1 cellular context compared by ENCODE assay signal in genomic region chr14:54509546-54510501, GRCh38.
A peak's percentile ranks its signal among the peaks of the same experiment; 100 is the strongest.
TF ChIP-seq lines count a peak whose summit lies in the region.

CGRRF1 (plus strand) TSS chr14:54509906; CDS start chr14:54509960, 54 bp downstream.

TF ChIP-seq in SK-N-SH, 30 proteins besides CTCF, POLR2A, EP300 and RAD21 (continued from another document):
- TF ChIP-seq PBX3 (IDR thresholded peaks at IDR 0.05) = peak; percentile 92
- TF ChIP-seq USF2 (IDR thresholded peaks at IDR 0.05; ENCODE audit: borderline replicate concordance, low read depth, low read length) = no peak
- no peak for TF ChIP-seq FOXM1 (IDR thresholded peaks at IDR 0.05; ENCODE audit: low read depth)
- TF ChIP-seq SMC3 (IDR thresholded peaks at IDR 0.05; ENCODE audit: low read depth, low read length) = no peak; the same call in 1 of the 2 replicates
- peak; percentile 95 for TF ChIP-seq CHD2 (IDR thresholded peaks at IDR 0.05; ENCODE audit: low read length, partially characterized antibody)
